1 cellular context compared by ENCODE assay signal in the genomic region with DNA sequence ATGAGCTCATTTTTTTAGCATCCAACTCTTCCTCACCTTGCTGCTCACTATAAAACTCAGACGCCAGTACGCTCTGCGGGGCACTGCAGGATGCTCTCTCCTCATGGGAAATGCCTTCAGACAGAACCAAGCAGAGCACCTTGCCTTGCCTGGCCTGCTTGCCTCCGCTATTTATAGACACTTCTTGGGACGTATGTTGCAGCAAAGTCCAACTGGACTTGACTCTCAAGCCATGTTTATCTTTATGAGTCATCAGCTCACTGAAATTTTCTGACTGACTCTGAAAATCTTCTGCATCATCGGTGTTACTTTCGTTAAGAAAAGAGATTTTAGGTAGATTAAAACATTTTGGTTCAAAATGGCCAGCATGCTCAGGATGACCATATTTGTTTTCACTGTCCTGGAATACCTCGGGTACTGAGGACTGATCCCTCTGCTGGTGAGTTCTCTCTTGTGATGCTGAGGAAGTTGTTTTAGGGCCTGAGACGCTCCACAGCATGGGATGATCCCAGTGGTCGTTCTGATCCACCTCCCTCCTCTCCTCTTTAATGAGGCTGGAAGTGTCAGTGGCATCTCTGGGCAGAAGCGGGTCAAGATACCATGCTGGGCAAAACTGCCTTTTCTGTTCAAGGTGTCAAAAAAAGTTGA.
TF ChIP-seq lines count a peak whose summit lies in the region.

No MANE protein-coding gene starts in this region.

TF ChIP-seq in WTC11, 78 proteins besides CTCF, POLR2A, EP300 and RAD21 (continued from another document):
- TF ChIP-seq, protein P1, sequence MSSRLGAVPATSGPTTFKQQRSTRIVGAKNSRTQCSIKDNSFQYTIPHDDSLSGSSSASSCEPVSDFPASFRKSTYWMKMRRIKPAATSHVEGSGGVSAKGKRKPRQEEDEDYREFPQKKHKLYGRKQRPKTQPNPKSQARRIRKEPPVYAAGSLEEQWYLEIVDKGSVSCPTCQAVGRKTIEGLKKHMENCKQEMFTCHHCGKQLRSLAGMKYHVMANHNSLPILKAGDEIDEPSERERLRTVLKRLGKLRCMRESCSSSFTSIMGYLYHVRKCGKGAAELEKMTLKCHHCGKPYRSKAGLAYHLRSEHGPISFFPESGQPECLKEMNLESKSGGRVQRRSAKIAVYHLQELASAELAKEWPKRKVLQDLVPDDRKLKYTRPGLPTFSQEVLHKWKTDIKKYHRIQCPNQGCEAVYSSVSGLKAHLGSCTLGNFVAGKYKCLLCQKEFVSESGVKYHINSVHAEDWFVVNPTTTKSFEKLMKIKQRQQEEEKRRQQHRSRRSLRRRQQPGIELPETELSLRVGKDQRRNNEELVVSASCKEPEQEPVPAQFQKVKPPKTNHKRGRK (CRISPR knock-in tag; IDR thresholded peaks at IDR 0.05; ENCODE audit: borderline replicate concordance), result no peak
- TF ChIP-seq NFATC4 (CRISPR knock-in tag; IDR thresholded peaks at IDR 0.05), result no peak
- TF ChIP-seq, protein P2, sequence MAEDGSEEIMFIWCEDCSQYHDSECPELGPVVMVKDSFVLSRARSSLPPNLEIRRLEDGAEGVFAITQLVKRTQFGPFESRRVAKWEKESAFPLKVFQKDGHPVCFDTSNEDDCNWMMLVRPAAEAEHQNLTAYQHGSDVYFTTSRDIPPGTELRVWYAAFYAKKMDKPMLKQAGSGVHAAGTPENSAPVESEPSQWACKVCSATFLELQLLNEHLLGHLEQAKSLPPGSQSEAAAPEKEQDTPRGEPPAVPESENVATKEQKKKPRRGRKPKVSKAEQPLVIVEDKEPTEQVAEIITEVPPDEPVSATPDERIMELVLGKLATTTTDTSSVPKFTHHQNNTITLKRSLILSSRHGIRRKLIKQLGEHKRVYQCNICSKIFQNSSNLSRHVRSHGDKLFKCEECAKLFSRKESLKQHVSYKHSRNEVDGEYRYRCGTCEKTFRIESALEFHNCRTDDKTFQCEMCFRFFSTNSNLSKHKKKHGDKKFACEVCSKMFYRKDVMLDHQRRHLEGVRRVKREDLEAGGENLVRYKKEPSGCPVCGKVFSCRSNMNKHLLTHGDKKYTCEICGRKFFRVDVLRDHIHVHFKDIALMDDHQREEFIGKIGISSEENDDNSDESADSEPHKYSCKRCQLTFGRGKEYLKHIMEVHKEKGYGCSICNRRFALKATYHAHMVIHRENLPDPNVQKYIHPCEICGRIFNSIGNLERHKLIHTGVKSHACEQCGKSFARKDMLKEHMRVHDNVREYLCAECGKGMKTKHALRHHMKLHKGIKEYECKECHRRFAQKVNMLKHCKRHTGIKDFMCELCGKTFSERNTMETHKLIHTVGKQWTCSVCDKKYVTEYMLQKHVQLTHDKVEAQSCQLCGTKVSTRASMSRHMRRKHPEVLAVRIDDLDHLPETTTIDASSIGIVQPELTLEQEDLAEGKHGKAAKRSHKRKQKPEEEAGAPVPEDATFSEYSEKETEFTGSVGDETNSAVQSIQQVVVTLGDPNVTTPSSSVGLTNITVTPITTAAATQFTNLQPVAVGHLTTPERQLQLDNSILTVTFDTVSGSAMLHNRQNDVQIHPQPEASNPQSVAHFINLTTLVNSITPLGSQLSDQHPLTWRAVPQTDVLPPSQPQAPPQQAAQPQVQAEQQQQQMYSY (CRISPR knock-in tag; IDR thresholded peaks at IDR 0.05), result no peak
